In genomic region chrX:153727108-153727931, GRCh38 we compare ENCODE assay signal across 6 cellular contexts. TPM values are rescaled to one million over a fixed set of nuclear protein-coding genes. Genes with fewer than 3 reads are reported as not detected.
A peak's percentile ranks its signal among the peaks of the same experiment; 100 is the strongest.
DNase-seq lines count a peak whose midpoint lies in the region; ATAC-seq and TF ChIP-seq lines count a peak whose summit lies in the region.

No MANE protein-coding gene starts in this region.

- H3K36me3 Mint-ChIP-seq in stimulated activated effector memory CD8-positive, alpha-beta T cell treated with anti-CD3 and anti-CD28 coated beads, Interleukin-12 subunit alpha, Interleukin-12 subunit beta, amount 100 ng/mL, for 72 hours: peaks cover 13% of the 10 kb centered on the region

- H3K27ac ChIP-seq in C4-2B: peak overlapping the region; percentile 95

- no peak for ATAC-seq in stimulated activated effector memory CD8-positive, alpha-beta T cell treated with anti-CD3 and anti-CD28 coated beads, Interleukin-12 subunit alpha, Interleukin-12 subunit beta, amount 100 ng/mL, for 72 hours

- in situ Hi-C loops in GM13976 (cut with MboI; ENCODE audit: low sequenced_read_pairs, unreplicated experiment): no loop called here

- peak overlapping the region; percentile 37 for H3K4me3 ChIP-seq in fibroblast of villous mesenchyme (ENCODE audit: low read depth, low read length)

- peak overlapping the region; percentile 64 for H3K4me3 Mint-ChIP-seq in stimulated activated effector memory CD8-positive, alpha-beta T cell treated with anti-CD3 and anti-CD28 coated beads, Interleukin-12 subunit alpha, Interleukin-12 subunit beta, amount 100 ng/mL, for 72 hours

- peaks cover 37% of the 10 kb centered on the region for H3K4me1 Mint-ChIP-seq in stimulated activated effector memory CD8-positive, alpha-beta T cell treated with anti-CD3 and anti-CD28 coated beads, Interleukin-12 subunit alpha, Interleukin-12 subunit beta, amount 100 ng/mL, for 72 hours

- TF ChIP-seq CTCF in C4-2B (conservative IDR thresholded peaks at IDR 0.05) (no peak), fibroblast of villous mesenchyme (IDR thresholded peaks at IDR 0.05; ENCODE audit: insufficient read depth, low read depth, low read length) (no peak), GM13976 (IDR thresholded peaks at IDR 0.05; ENCODE audit: borderline replicate concordance, control extremely low read depth, extremely low read depth, insufficient read depth, missing control alignments) (no peak)

- peak overlapping the region; percentile 69 for H3K27ac Mint-ChIP-seq in stimulated activated effector memory CD8-positive, alpha-beta T cell treated with anti-CD3 and anti-CD28 coated beads, Interleukin-12 subunit alpha, Interleukin-12 subunit beta, amount 100 ng/mL, for 72 hours

- H3K9me3 Mint-ChIP-seq in stimulated activated effector memory CD8-positive, alpha-beta T cell treated with anti-CD3 and anti-CD28 coated beads, Interleukin-12 subunit alpha, Interleukin-12 subunit beta, amount 100 ng/mL, for 72 hours: peaks cover 2% of the 10 kb centered on the region

- DNase-seq in NCI-H69 (lab: John Stamatoyannopoulos, UW) (peak; percentile 61), fibroblast of villous mesenchyme (ENCODE audit: low read depth) (peak; percentile 18), GM13976 (ENCODE audit: low spot score) (no peak), GM19240 (ENCODE audit: insufficient read length, low spot score) (no peak)
- no peak for DNase-seq in stimulated activated effector memory CD8-positive, alpha-beta T cell treated with anti-CD3 and anti-CD28 coated beads, Interleukin-12 subunit alpha, Interleukin-12 subunit beta, amount 100 ng/mL, for 72 hours (ENCODE audit: low spot score in 2 of 2)

RNA-seq across cellular contexts. Expression of gene ABCD1, which starts 2.7 kb away (rescaled TPM):
- 15.5 and 19.3 TPM in 2 replicates for total RNA-seq in fibroblast of villous mesenchyme

RNA-seq across cellular contexts. Expression of gene BCAP31, which starts 3.1 kb away (rescaled TPM):
- 105 and 127 TPM in 2 replicates for total RNA-seq in fibroblast of villous mesenchyme

RNA-seq across cellular contexts. Expression of gene PLXNB3, which starts 36.7 kb away (rescaled TPM):
- 3.0 and 3.5 TPM in 2 replicates for total RNA-seq in fibroblast of villous mesenchyme

RNA-seq across cellular contexts. Expression of gene SLC6A8, which starts 39.6 kb away (rescaled TPM):
- 9.1 and 12.2 TPM in 2 replicates for total RNA-seq in fibroblast of villous mesenchyme

RNA-seq across cellular contexts. Expression of gene SRPK3, which starts 53.5 kb away (rescaled TPM):
- total RNA-seq in fibroblast of villous mesenchyme: 0.86 and 0.97 TPM in 2 replicates

Comparison
In these comparisons a context has a peak if more than half of its experiments do, and no peak if none do; other contexts are left out.
1. DNase-seq: peak in NCI-H69 (single experiment) and fibroblast of villous mesenchyme (single experiment); none in stimulated activated effector memory CD8-positive, alpha-beta T cell treated with anti-CD3 and anti-CD28 coated beads, Interleukin-12 subunit alpha, Interleukin-12 subunit beta, amount 100 ng/mL, for 72 hours (0 of 2), GM13976 (single experiment) and GM19240 (single experiment).